8 cellular contexts compared by ENCODE assay signal in the genomic region with DNA sequence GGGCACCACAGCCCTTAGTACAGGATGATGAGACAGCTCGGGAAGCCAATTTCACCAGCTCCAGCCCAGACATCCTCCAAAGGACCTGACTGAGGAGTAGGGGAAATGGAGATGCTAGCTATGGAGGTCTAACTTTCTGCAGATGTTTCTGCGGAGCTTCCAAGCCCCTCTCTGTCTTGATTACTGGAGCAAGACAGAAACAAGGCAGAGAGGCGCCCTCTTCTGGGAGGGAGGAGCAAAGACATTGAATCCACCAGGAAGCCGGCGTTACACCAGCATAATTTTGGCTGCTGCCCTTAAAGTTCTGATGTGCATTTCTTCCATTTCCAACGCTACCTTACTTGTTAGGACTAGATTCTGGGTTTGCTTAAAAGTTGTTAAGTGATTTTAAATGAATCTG.
DNase-seq lines count a peak whose midpoint lies in the region; ATAC-seq and TF ChIP-seq lines count a peak whose summit lies in the region.

No MANE protein-coding gene starts in this region.

- TF ChIP-seq POLR2A in GM18505 (IDR thresholded peaks at IDR 0.05; ENCODE audit: borderline replicate concordance, extremely low read depth, insufficient read depth, insufficient read length) = no peak

- ATAC-seq in esophagus mucosa (no peak), HG02610 (IDR thresholded peaks at IDR 0.05; ENCODE audit: unreplicated experiment) (no peak), GM19351 (IDR thresholded peaks at IDR 0.05; ENCODE audit: unreplicated experiment) (no peak), GM18505 (IDR thresholded peaks at IDR 0.05; ENCODE audit: unreplicated experiment) (no peak)

- DNase-seq in GM10248 (ENCODE audit: extremely low spot score) = peak; percentile 39
- DNase-seq in NCI-H2227 treated with DMSO at 0.1 percent for 48 hours (lab: John Stamatoyannopoulos, UW) = peak; percentile 54
- DNase-seq in ecto neural progenitor cell (ENCODE audit: low spot score) = peak; percentile 67

- TF ChIP-seq CTCF in 22Rv1 (IDR thresholded peaks at IDR 0.05) (peak; percentile 89), GM10248 (IDR thresholded peaks at IDR 0.05; ENCODE audit: control extremely low read depth, extremely low read depth, low read depth, missing control alignments) (peak; percentile 66)

- H3K27ac ChIP-seq in 22Rv1 = no peak overlapping the region

- POLR2A ChIA-PET in GM10248 (lab: Yijun Ruan, JAX) = no interaction called here

- CTCF ChIA-PET in GM10248 (lab: Yijun Ruan, JAX) = interaction anchor here (0.9 to 10.4 kb wide), 16 partner anchors 11 to 278 kb away, joined by 3 to 133 read pairs (median 4); a partner anchor contains a TSS
